In the genomic region with DNA sequence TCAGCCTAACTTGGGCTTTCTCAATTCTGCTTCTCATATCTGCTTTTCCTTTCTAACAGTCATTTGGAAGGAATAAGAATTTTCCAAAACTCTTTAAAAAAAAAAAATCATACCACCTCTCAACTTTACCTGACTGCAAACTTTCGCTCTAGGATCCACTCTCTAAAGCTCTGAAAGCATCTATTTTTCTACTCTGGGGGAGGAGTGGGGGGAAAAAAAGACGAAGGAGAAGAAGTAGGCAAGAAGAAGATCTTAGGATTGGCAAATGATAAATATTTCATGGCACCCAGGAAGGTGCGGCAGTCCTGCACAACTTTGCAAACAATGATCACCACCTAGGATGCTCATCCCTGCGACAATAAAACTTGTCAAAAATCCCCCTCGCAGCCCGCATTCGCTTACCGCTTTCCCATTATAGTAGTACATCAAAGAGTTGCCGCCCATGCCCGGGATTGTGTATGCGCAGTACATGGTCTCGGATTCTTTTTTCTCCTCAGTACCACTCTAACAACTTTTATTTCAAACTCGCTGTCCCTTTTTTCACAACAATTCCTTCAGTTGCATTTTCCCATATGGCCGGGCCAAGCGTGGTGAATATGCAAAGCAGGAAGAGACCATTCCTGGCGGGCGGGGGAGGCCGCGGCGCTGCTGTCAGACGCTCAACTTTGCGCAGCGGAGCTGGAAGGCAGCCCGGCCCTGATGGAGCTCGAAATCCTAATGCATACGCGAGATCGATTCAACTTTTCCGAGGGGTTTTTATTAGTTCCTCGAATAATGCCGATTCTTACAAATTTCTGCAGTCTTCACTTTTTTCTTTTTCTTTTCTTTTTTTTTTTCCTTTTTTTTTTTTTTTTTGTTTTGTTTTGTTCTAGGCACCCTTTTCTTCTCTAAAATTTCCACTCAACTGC, we compare ENCODE assay signal across 8 cellular contexts.
DNase-seq lines count a peak whose midpoint lies in the region; ATAC-seq, FAIRE-seq and TF ChIP-seq lines count a peak whose summit lies in the region.

No MANE protein-coding gene starts in this region.

- DNase-seq in HepG2 (ENCODE audit: low spot score): no peak
- DNase-seq in NCI-H1105 treated with DMSO at 0.1 percent for 48 hours (lab: John Stamatoyannopoulos, UW): peak; percentile 94
- peak; percentile 92 for DNase-seq in WERI-Rb-1
- DNase-seq in epithelial cell of proximal tubule (ENCODE audit: low read depth): peak; percentile 29
- peak; percentile 87 for DNase-seq in middle frontal gyrus (ENCODE audit: extremely low spot score, low spot score)

- H3K4me1 ChIP-seq in liver (ENCODE audit: control insufficient read depth in 4 of 4, insufficient read depth in 4 of 4, low read length in 3 of 4) (peaks cover 0 to 5% (median 1%) of the 10 kb centered on the region in 4 donors), HepG2 (ENCODE audit: insufficient read depth, low read length) (no peaks in the 10 kb centered on the region)

- H3K27me3 ChIP-seq in liver (ENCODE audit: control insufficient read depth in 4 of 4, insufficient read depth in 4 of 4, low read length in 3 of 4): peaks cover 0 to 3% (median 0%) of the 10 kb centered on the region in 4 donors
- H3K27me3 ChIP-seq in HepG2 (ENCODE audit: control insufficient read depth in 1 of 2, insufficient read depth in 2 of 2, low read length in 2 of 2): no peaks in the 10 kb centered on the region; a peak in 1 of 5 replicates
- no peaks in the 10 kb centered on the region for H3K27me3 ChIP-seq in WERI-Rb-1 (ENCODE audit: insufficient read depth, low read depth, severe bottlenecking)

- H3K9ac ChIP-seq in liver (ENCODE audit: low read depth in 1 of 2, low read length in 2 of 2): peak overlapping the region in 1 of 2 donors; percentile 69
- H3K9ac ChIP-seq in HepG2 (ENCODE audit: insufficient read depth, low read depth, low read length): no peak overlapping the region

- no peak for TF ChIP-seq EP300 in HepG2 (IDR thresholded peaks at IDR 0.05; ENCODE audit: low read depth in 2 of 2, low read length in 2 of 2)
- no peak for TF ChIP-seq EP300 in HepG2 (CRISPR knock-in tag; IDR thresholded peaks at IDR 0.05; ENCODE audit: borderline replicate concordance)

- no TSS peak for BruUV-seq in HepG2 (replicated peaks; lab: Mats Ljungman, UMichigan)

- H3K27ac Mint-ChIP-seq in stimulated activated naive CD8-positive, alpha-beta T cell treated with anti-CD3 and anti-CD28 coated beads, Interleukin-15, Interleukin-2, amounts not matched to agents 100 ng/mL and 50 ng/mL, for 24 hours: peak overlapping the region; percentile 90

- H3K27ac ChIP-seq in liver (ENCODE audit: low read depth in 1 of 2, low read length in 2 of 2): peak overlapping the region; percentile 53 to 82
- no peak overlapping the region for H3K27ac ChIP-seq in HepG2 (ENCODE audit: extremely low read length, insufficient read depth, low read length)
- H3K27ac ChIP-seq in WERI-Rb-1: peak overlapping the region; percentile 66

- no peaks in the 10 kb centered on the region for H3K9me3 Mint-ChIP-seq in stimulated activated naive CD8-positive, alpha-beta T cell treated with anti-CD3 and anti-CD28 coated beads, Interleukin-15, Interleukin-2, amounts not matched to agents 100 ng/mL and 50 ng/mL, for 24 hours

- FAIRE-seq in HepG2 (lab: Jason Lieb, UNC): no peak

- peak overlapping the region; percentile 12 to 21 (median 20) for H3K4me3 ChIP-seq in liver (ENCODE audit: low read depth in 1 of 3, low read length in 3 of 3)
- H3K4me3 ChIP-seq in HepG2 (replicated peaks in 1 of 3; ENCODE audit: insufficient read depth in 1 of 3, low read depth in 2 of 3, low read length in 3 of 3): no peak overlapping the region
- H3K4me3 ChIP-seq in WERI-Rb-1 (ENCODE audit: low read depth, low read length): peak overlapping the region; percentile 97
- peak overlapping the region; percentile 60 for H3K4me3 ChIP-seq in epithelial cell of proximal tubule (ENCODE audit: low read depth, low read length)

- no peak for TF ChIP-seq POLR2A in HepG2 (IDR thresholded peaks at IDR 0.05; ENCODE audit: insufficient read depth in 1 of 2, low read depth in 2 of 2, low read length in 2 of 2)

- H3K9me3 ChIP-seq in liver (ENCODE audit: control insufficient read depth in 4 of 4, low read length in 3 of 4) (no peaks in the 10 kb centered on the region), HepG2 (ENCODE audit: low read length) (no peaks in the 10 kb centered on the region), WERI-Rb-1 (ENCODE audit: severe bottlenecking) (no peaks in the 10 kb centered on the region)

- intact Hi-C loops in HepG2 (cut with micrococcal nuclease; ENCODE audit: unreplicated experiment): no loop called here

- TF ChIP-seq RAD21 in liver (IDR thresholded peaks at IDR 0.05) (no peak), HepG2 (CRISPR knock-in tag; IDR thresholded peaks at IDR 0.05) (no peak)

- no peaks in the 10 kb centered on the region for H3K79me2 ChIP-seq in HepG2 (ENCODE audit: insufficient read depth, low read length)

- ATAC-seq in HepG2 (no peak), HG02610 (IDR thresholded peaks at IDR 0.05; ENCODE audit: unreplicated experiment) (peak; percentile 68)

- peaks cover 49% of the 10 kb centered on the region for H3K27me3 Mint-ChIP-seq in stimulated activated naive CD8-positive, alpha-beta T cell treated with anti-CD3 and anti-CD28 coated beads, Interleukin-15, Interleukin-2, amounts not matched to agents 100 ng/mL and 50 ng/mL, for 24 hours

- no peak overlapping the region for H2AFZ ChIP-seq in HepG2 (ENCODE audit: low read length)

- in situ Hi-C loops in HepG2 (cut with HindIII; ENCODE audit: extremely low pct_ligation_motif_present, low pct_unique_long_range_greater_than_20kb): no loop called here

- WGBS in liver: 11% methylated on average over 31 of the region's 31 CpGs
- WGBS in HepG2 (ENCODE audit: low lambda C conversion rate): 46% methylated on average over 31 of the region's 31 CpGs

- no peaks in the 10 kb centered on the region for H3K36me3 Mint-ChIP-seq in stimulated activated naive CD8-positive, alpha-beta T cell treated with anti-CD3 and anti-CD28 coated beads, Interleukin-15, Interleukin-2, amounts not matched to agents 100 ng/mL and 50 ng/mL, for 24 hours (ENCODE audit: low read depth)

- CTCF ChIA-PET in HepG2 (lab: Yijun Ruan, JAX; ENCODE audit: low intra/inter-chr PET ratio, low total read pairs): no interaction called here

- no peaks in the 10 kb centered on the region for H3K36me3 ChIP-seq in liver (ENCODE audit: control insufficient read depth in 4 of 4, insufficient read depth in 3 of 4, low read depth in 1 of 4, low read length in 3 of 4)
- no peaks in the 10 kb centered on the region for H3K36me3 ChIP-seq in HepG2 (replicated peaks in 1 of 2; ENCODE audit: control insufficient read depth in 1 of 2, insufficient read depth in 2 of 2, low read length in 2 of 2)
- H3K36me3 ChIP-seq in WERI-Rb-1: no peaks in the 10 kb centered on the region

- no peak overlapping the region for H3K4me2 ChIP-seq in HepG2 (ENCODE audit: low read depth, low read length)

- peaks cover 22% of the 10 kb centered on the region for H3K4me1 Mint-ChIP-seq in stimulated activated naive CD8-positive, alpha-beta T cell treated with anti-CD3 and anti-CD28 coated beads, Interleukin-15, Interleukin-2, amounts not matched to agents 100 ng/mL and 50 ng/mL, for 24 hours (ENCODE audit: low read depth)

- no peaks in the 10 kb centered on the region for H4K20me1 ChIP-seq in HepG2 (ENCODE audit: insufficient read depth, low read length)

- TF ChIP-seq CTCF in liver (IDR thresholded peaks at IDR 0.05; ENCODE audit: low read depth, low read length, missing input control) (no peak), HepG2 (CRISPR knock-in tag; IDR thresholded peaks at IDR 0.05) (no peak), WERI-Rb-1 (IDR thresholded peaks at IDR 0.05; ENCODE audit: low read depth, low read length) (no peak), epithelial cell of proximal tubule (conservative IDR thresholded peaks at IDR 0.05; ENCODE audit: low read depth, low read length) (no peak)

- H3K4me3 Mint-ChIP-seq in stimulated activated naive CD8-positive, alpha-beta T cell treated with anti-CD3 and anti-CD28 coated beads, Interleukin-15, Interleukin-2, amounts not matched to agents 100 ng/mL and 50 ng/mL, for 24 hours: peak overlapping the region; percentile 85

- POLR2A ChIA-PET in HepG2 (lab: Yijun Ruan, JAX): no interaction called here

TF ChIP-seq in liver, 16 proteins besides CTCF, POLR2A, EP300 and RAD21 (continues in another document):
- no peak for TF ChIP-seq TAF1 (conservative IDR thresholded peaks at IDR 0.05)
- no peak for TF ChIP-seq HNF4G (IDR thresholded peaks at IDR 0.05)
- no peak for TF ChIP-seq HNF4A (conservative IDR thresholded peaks at IDR 0.05)
- TF ChIP-seq FOXA2 (IDR thresholded peaks at IDR 0.05): no peak
- TF ChIP-seq GABPA (IDR thresholded peaks at IDR 0.05 in 1 of 2, conservative IDR thresholded peaks at IDR 0.05 in 1 of 2): no peak
- no peak for TF ChIP-seq YY1 (IDR thresholded peaks at IDR 0.05)
- no peak for TF ChIP-seq JUND (IDR thresholded peaks at IDR 0.05)
- TF ChIP-seq NR2F2 (IDR thresholded peaks at IDR 0.05): no peak
- TF ChIP-seq, protein P1, sequence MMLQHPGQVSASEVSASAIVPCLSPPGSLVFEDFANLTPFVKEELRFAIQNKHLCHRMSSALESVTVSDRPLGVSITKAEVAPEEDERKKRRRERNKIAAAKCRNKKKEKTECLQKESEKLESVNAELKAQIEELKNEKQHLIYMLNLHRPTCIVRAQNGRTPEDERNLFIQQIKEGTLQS (IDR thresholded peaks at IDR 0.05): no peak

TF ChIP-seq in HepG2, 621 proteins besides CTCF, POLR2A, EP300 and RAD21 (continues in another document):
- TF ChIP-seq MAFK (conservative IDR thresholded peaks at IDR 0.05 in 1 of 2, IDR thresholded peaks at IDR 0.05 in 1 of 2; ENCODE audit: low read length in 2 of 2): peak in 1 of 2 experiments; percentile 35; a peak in 1 of 4 replicates

Comparison
In these comparisons a context has a peak if more than half of its experiments do, and no peak if none do; other contexts are left out.
1. H3K4me3 ChIP-seq: peak in liver (3 of 3), WERI-Rb-1 (single experiment) and epithelial cell of proximal tubule (single experiment); none in HepG2 (0 of 3).